ENCODE assay signal across 8 cellular contexts in the genomic region with DNA sequence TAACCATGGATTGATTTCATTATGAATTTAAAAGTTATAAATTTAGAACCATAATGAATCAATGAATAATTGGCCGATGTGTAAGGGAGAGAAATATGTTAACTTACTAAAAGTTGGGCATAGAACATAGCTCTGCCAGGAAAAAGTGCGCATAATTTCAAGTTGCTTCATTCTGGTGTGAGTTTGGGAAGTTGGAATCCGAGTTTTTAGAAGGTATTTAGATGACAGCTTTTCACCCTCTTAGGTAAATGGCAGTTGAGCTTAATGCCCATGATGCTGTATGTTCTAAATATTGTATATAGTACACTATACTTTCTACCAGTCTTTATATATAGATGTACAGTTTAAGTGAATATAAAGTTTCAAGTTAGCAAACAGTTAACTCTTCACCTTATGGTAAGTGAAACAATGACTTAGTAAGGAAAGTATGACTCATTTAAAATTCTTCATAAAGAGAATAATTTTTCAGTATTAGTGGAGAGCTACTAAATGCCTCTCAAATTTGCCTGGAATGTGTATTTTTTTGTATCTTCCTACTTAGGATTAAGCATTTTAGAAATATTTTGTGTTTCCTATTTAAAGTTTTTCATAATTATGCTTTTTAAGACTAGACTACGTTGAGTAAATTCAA. TPM values are rescaled to one million over a fixed set of nuclear protein-coding genes. Genes with fewer than 3 reads are reported as not detected.
DNase-seq lines count a peak whose midpoint lies in the region; ATAC-seq and TF ChIP-seq lines count a peak whose summit lies in the region.

No MANE protein-coding gene starts in this region.

- DNase-seq in activated T-cell treated with anti-CD3 and anti-CD28 coated beads, Interleukin-2, amount 50 U/mL, for 72 hours = no peak
- DNase-seq in activated T-cell treated with anti-CD3 and anti-CD28 coated beads for 4 hours (no peak), suprapubic skin (ENCODE audit: low spot score in 2 of 2) (no peak), GF-D8 (lab: John Stamatoyannopoulos, UW) (no peak), SIG-M5 (lab: John Stamatoyannopoulos, UW) (no peak)
- DNase-seq in activated CD4-positive, alpha-beta memory T cell treated with anti-CD3 and anti-CD28 coated beads for 36 hours = no peak

- no peak for TF ChIP-seq POLR2A in suprapubic skin (IDR thresholded peaks at IDR 0.05)

- H3K4me3 ChIP-seq in iPS-18a (ENCODE audit: low read length) (peak overlapping the region; percentile 80), suprapubic skin (peak overlapping the region; percentile 77)

- CTCF ChIA-PET in activated CD4-positive, alpha-beta memory T cell treated with anti-CD3 and anti-CD28 coated beads for 36 hours (lab: Charles Lee) = interaction anchor here (2.6 kb wide), 1 partner anchor 18 kb away, joined by 8 read pairs; no protein-coding TSS in a partner anchor

- H3K4me1 Mint-ChIP-seq in activated T-cell treated with anti-CD3 and anti-CD28 coated beads, Interleukin-2, amount 50 U/mL, for 72 hours (ENCODE audit: low read depth) = peaks cover 31% of the 10 kb centered on the region
- H3K4me1 Mint-ChIP-seq in activated CD4-positive, alpha-beta memory T cell treated with anti-CD3 and anti-CD28 coated beads for 36 hours (ENCODE audit: low read depth) = peaks cover 25% of the 10 kb centered on the region

- H3K27me3 ChIP-seq in iPS-18a (ENCODE audit: control insufficient read depth, insufficient read depth, low read length) (no peaks in the 10 kb centered on the region), suprapubic skin (no peaks in the 10 kb centered on the region)

- no peaks in the 10 kb centered on the region for H3K27me3 Mint-ChIP-seq in activated T-cell treated with anti-CD3 and anti-CD28 coated beads, Interleukin-2, amount 50 U/mL, for 72 hours (ENCODE audit: low read depth)
- no peaks in the 10 kb centered on the region for H3K27me3 Mint-ChIP-seq in activated CD4-positive, alpha-beta memory T cell treated with anti-CD3 and anti-CD28 coated beads for 36 hours

- H3K4me1 ChIP-seq in iPS-18a (ENCODE audit: control insufficient read depth, low read depth, low read length) (peaks cover 32% of the 10 kb centered on the region), suprapubic skin (peaks cover 32% of the 10 kb centered on the region)

- H3K9me3 Mint-ChIP-seq in activated T-cell treated with anti-CD3 and anti-CD28 coated beads, Interleukin-2, amount 50 U/mL, for 72 hours = no peaks in the 10 kb centered on the region
- no peaks in the 10 kb centered on the region for H3K9me3 Mint-ChIP-seq in activated CD4-positive, alpha-beta memory T cell treated with anti-CD3 and anti-CD28 coated beads for 36 hours

- H3K4me3 Mint-ChIP-seq in activated T-cell treated with anti-CD3 and anti-CD28 coated beads, Interleukin-2, amount 50 U/mL, for 72 hours = peak overlapping the region; percentile 88 to 97
- H3K4me3 Mint-ChIP-seq in activated CD4-positive, alpha-beta memory T cell treated with anti-CD3 and anti-CD28 coated beads for 36 hours = peak overlapping the region; percentile 87

- WGBS in suprapubic skin = 36% methylated on average over 4 of the region's 4 CpGs

- TF ChIP-seq EP300 in suprapubic skin (IDR thresholded peaks at IDR 0.05) = no peak

- peak overlapping the region; percentile 96 for H3K27ac Mint-ChIP-seq in activated T-cell treated with anti-CD3 and anti-CD28 coated beads, Interleukin-2, amount 50 U/mL, for 72 hours
- peak overlapping the region; percentile 88 for H3K27ac Mint-ChIP-seq in activated CD4-positive, alpha-beta memory T cell treated with anti-CD3 and anti-CD28 coated beads for 36 hours

- ATAC-seq in activated T-cell treated with anti-CD3 and anti-CD28 coated beads, Interleukin-2, amount 50 U/mL, for 72 hours (replicated peaks in 1 of 2) = no peak
- no peak for ATAC-seq in HG03342 (IDR thresholded peaks at IDR 0.05; ENCODE audit: unreplicated experiment)

- peaks cover 0 to 1% of the 10 kb centered on the region in 2 donors for H3K36me3 Mint-ChIP-seq in activated T-cell treated with anti-CD3 and anti-CD28 coated beads, Interleukin-2, amount 50 U/mL, for 72 hours (ENCODE audit: insufficient read depth in 2 of 2)
- peaks cover 4% of the 10 kb centered on the region for H3K36me3 Mint-ChIP-seq in activated CD4-positive, alpha-beta memory T cell treated with anti-CD3 and anti-CD28 coated beads for 36 hours

- intact Hi-C loops in activated CD4-positive, alpha-beta memory T cell treated with anti-CD3 and anti-CD28 coated beads for 36 hours (cut with micrococcal nuclease) = loop anchor here (1.0 to 10.0 kb wide), 9 partner anchors 17 to 783 kb away; partner anchors contain the start of genes GLCCI1 and ZNF12

- no peak overlapping the region for H3K27ac ChIP-seq in iPS-18a (ENCODE audit: low read length)
- no peak overlapping the region for H3K27ac ChIP-seq in suprapubic skin

- TF ChIP-seq CTCF in suprapubic skin (IDR thresholded peaks at IDR 0.05) = no peak

- POLR2A ChIA-PET in activated CD4-positive, alpha-beta memory T cell treated with anti-CD3 and anti-CD28 coated beads for 36 hours (lab: Charles Lee) = interaction anchor here (0.6 to 1.2 kb wide), 6 partner anchors 11 to 456 kb away, joined by 3 to 4 read pairs (median 3); partner anchors contain the start of gene UMAD1

- peak overlapping the region; percentile 76 for H3K9ac ChIP-seq in iPS-18a (ENCODE audit: low read length)

- H3K9me3 ChIP-seq in iPS-18a (ENCODE audit: control insufficient read depth, low read depth, low read length) (no peaks in the 10 kb centered on the region), suprapubic skin (no peaks in the 10 kb centered on the region)

- H3K36me3 ChIP-seq in iPS-18a (ENCODE audit: control insufficient read depth, low read depth, low read length) (peaks cover 9% of the 10 kb centered on the region), suprapubic skin (no peaks in the 10 kb centered on the region)

RNA-seq across cellular contexts. Expression of gene C1GALT1, which starts 1.6 kb away (rescaled TPM):
- total RNA-seq in activated T-cell treated with anti-CD3 and anti-CD28 coated beads, Interleukin-2, amount 50 U/mL, for 72 hours = 10 to 100 TPM; 31.0 to 31.8 TPM
- total RNA-seq in activated CD4-positive, alpha-beta memory T cell treated with anti-CD3 and anti-CD28 coated beads for 36 hours = 10 to 100 TPM; 34.1 to 36.7 TPM
- total RNA-seq in suprapubic skin = 10 to 100 TPM; 13.3 to 65.0 (median 30.3) TPM
